In genomic region chr7:55571534-55572377, GRCh38 we compare ENCODE assay signal across 8 cellular contexts. TPM values are rescaled to one million over a fixed set of nuclear protein-coding genes. Genes with fewer than 3 reads are reported as not detected.
DNase-seq lines count a peak whose midpoint lies in the region; ATAC-seq and TF ChIP-seq lines count a peak whose summit lies in the region.

No MANE protein-coding gene starts in this region.

- peak overlapping the region; percentile 69 for H3K9ac ChIP-seq in PC-3 (ENCODE audit: low read length)
- peak overlapping the region; percentile 51 for H3K9ac ChIP-seq in neural progenitor cell

- peak overlapping the region; percentile 92 for H3K4me3 Mint-ChIP-seq in neural progenitor cell

- no peaks in the 10 kb centered on the region for H3K36me3 ChIP-seq in BJ (ENCODE audit: control insufficient read depth, insufficient read depth, low read length)
- no peaks in the 10 kb centered on the region for H3K36me3 ChIP-seq in PC-3 (ENCODE audit: low read depth, low read length)
- H3K36me3 ChIP-seq in neural progenitor cell = no peaks in the 10 kb centered on the region
- H3K36me3 ChIP-seq in tibial nerve = no peaks in the 10 kb centered on the region

- H3K4me2 ChIP-seq in PC-3 (ENCODE audit: low read length) (peak overlapping the region; percentile 92), neural progenitor cell (peak overlapping the region; percentile 87)

- H3K4me1 Mint-ChIP-seq in neural progenitor cell = peaks cover 32% of the 10 kb centered on the region

- peak in 1 of 2 donors; percentile 4 for TF ChIP-seq POLR2A in tibial nerve (IDR thresholded peaks at IDR 0.05)

- H3K27ac ChIP-seq in PC-3 (ENCODE audit: low read length) (peak overlapping the region; percentile 71), neural progenitor cell (no peak overlapping the region), tibial nerve (peak overlapping the region; percentile 61 to 95 (median 91))

- no peak for TF ChIP-seq CTCF in BJ (IDR thresholded peaks at IDR 0.05; ENCODE audit: insufficient read depth, low read depth, low read length)
- TF ChIP-seq CTCF in PC-3 (conservative IDR thresholded peaks at IDR 0.05; ENCODE audit: low read depth, low read length) = no peak
- TF ChIP-seq CTCF in fibroblast of mammary gland (conservative IDR thresholded peaks at IDR 0.05; ENCODE audit: control insufficient read depth, insufficient read depth, low read depth, low read length) = no peak
- TF ChIP-seq CTCF in neural progenitor cell (IDR thresholded peaks at IDR 0.05) = peak; percentile 6
- peak in 2 of 5 experiments; percentile 53 to 57 for TF ChIP-seq CTCF in tibial nerve (IDR thresholded peaks at IDR 0.05)

- peaks cover 14% of the 10 kb centered on the region for H3K36me3 Mint-ChIP-seq in neural progenitor cell

- no peaks in the 10 kb centered on the region for H3K9me3 Mint-ChIP-seq in neural progenitor cell

- intact Hi-C loops in PC-3 (cut with micrococcal nuclease) = loop anchor here (1.0 kb wide), 1 partner anchor 21 kb away; no protein-coding TSS in a partner anchor

- CTCF ChIA-PET in BJ (lab: Yijun Ruan, JAX) = interaction anchor here (1.2 kb wide), 1 partner anchor 66 kb away, joined by 3 read pairs; no protein-coding TSS in a partner anchor
- CTCF ChIA-PET in PC-3 (lab: Charles Lee) = interaction anchor here (0.7 kb wide), 1 partner anchor 403 kb away, joined by 3 read pairs; no protein-coding TSS in a partner anchor

- ATAC-seq in GM19035 (IDR thresholded peaks at IDR 0.05; ENCODE audit: unreplicated experiment) = peak; percentile 26
- peak; percentile 10 for ATAC-seq in HG03196 (IDR thresholded peaks at IDR 0.05; ENCODE audit: unreplicated experiment)
- ATAC-seq in PC-3 = peak; percentile 40

- H2AFZ ChIP-seq in PC-3 (ENCODE audit: low read length) = peak overlapping the region; percentile 88
- peak overlapping the region; percentile 100 for H2AFZ ChIP-seq in neural progenitor cell (replicated peaks)

- POLR2A ChIA-PET in BJ (lab: Charles Lee) (interaction anchor here (0.7 kb wide), 1 partner anchor 515 kb away, joined by 4 read pairs; no protein-coding TSS in a partner anchor), PC-3 (lab: Charles Lee; ENCODE audit: unreplicated experiment) (interaction anchor here (0.6 kb wide), 2 partner anchors 40 to 734 kb away, joined by 3 to 4 read pairs; no protein-coding TSS in a partner anchor)

- peaks cover 48% of the 10 kb centered on the region for H3K79me2 ChIP-seq in PC-3 (ENCODE audit: low read length)
- peaks cover 52% of the 10 kb centered on the region for H3K79me2 ChIP-seq in neural progenitor cell (ENCODE audit: low read depth)

- peak overlapping the region; percentile 79 for H3K4me3 ChIP-seq in BJ (ENCODE audit: low read depth, low read length)
- H3K4me3 ChIP-seq in PC-3 (ENCODE audit: low read length) = peak overlapping the region; percentile 81
- peak overlapping the region; percentile 74 for H3K4me3 ChIP-seq in fibroblast of mammary gland (ENCODE audit: control insufficient read depth, low read depth, low read length)
- peak overlapping the region; percentile 70 for H3K4me3 ChIP-seq in neural progenitor cell
- H3K4me3 ChIP-seq in tibial nerve = peak overlapping the region; percentile 61 to 100 (median 82)

- WGBS in tibial nerve, 2 donors = 0 to 2% methylated on average over 70 to 76 of the region's 97 CpGs

- H3K27me3 Mint-ChIP-seq in neural progenitor cell (ENCODE audit: insufficient read depth, low read depth) = peaks cover 11% of the 10 kb centered on the region

- H3K9me3 ChIP-seq in PC-3 (ENCODE audit: low read length) (no peaks in the 10 kb centered on the region), neural progenitor cell (ENCODE audit: low read depth) (no peaks in the 10 kb centered on the region), tibial nerve (no peaks in the 10 kb centered on the region)

- H3K27me3 ChIP-seq in BJ (ENCODE audit: control insufficient read depth, insufficient read depth, low read length) (no peaks in the 10 kb centered on the region), PC-3 (ENCODE audit: low read length) (no peaks in the 10 kb centered on the region), neural progenitor cell (peaks cover 24% of the 10 kb centered on the region), tibial nerve (no peaks in the 10 kb centered on the region)

- H3K9me2 ChIP-seq in PC-3 (replicated peaks; ENCODE audit: low read length) = no peaks in the 10 kb centered on the region

- H3F3A ChIP-seq in PC-3 (ENCODE audit: low read length, unreplicated experiment) = no peaks in the 10 kb centered on the region
- peaks cover 21% of the 10 kb centered on the region for H3F3A ChIP-seq in neural progenitor cell (ENCODE audit: low read depth)

- BruUV-seq in PC-3 (replicated peaks; lab: Mats Ljungman, UMichigan) = no TSS peak

- H3K27ac Mint-ChIP-seq in neural progenitor cell = no peak overlapping the region

- H4K20me1 ChIP-seq in PC-3 (ENCODE audit: low read length) (no peaks in the 10 kb centered on the region; the same call in 1 of the 2 replicates), neural progenitor cell (ENCODE audit: low read depth) (peaks cover 31% of the 10 kb centered on the region)

- peak in 1 of 2 donors; percentile 36 for TF ChIP-seq EP300 in tibial nerve (IDR thresholded peaks at IDR 0.05)

- H3K4me1 ChIP-seq in PC-3 (ENCODE audit: insufficient read depth, low read length) (peaks cover 25% of the 10 kb centered on the region), neural progenitor cell (peaks cover 33% of the 10 kb centered on the region), tibial nerve (peaks cover 3 to 56% (median 34%) of the 10 kb centered on the region in 4 donors)

- DNase-seq in BJ (ENCODE audit: low read depth) = no peak
- DNase-seq in PC-3 = peak; percentile 38
- peak; percentile 38 for DNase-seq in activated T-helper 1 cell treated with anti-CD3 and anti-CD28 coated beads, Interleukin-2, amount 50 U/mL, for 16 hours (ENCODE audit: low read depth in 1 of 2, low spot score in 1 of 2)
- peak; percentile 20 for DNase-seq in fibroblast of mammary gland (ENCODE audit: low read depth)
- DNase-seq in neural progenitor cell (ENCODE audit: low spot score) = peak; percentile 80
- peak in 1 of 2 donors; percentile 17 for DNase-seq in tibial nerve (ENCODE audit: low spot score in 2 of 2)

RNA-seq across cellular contexts. Expression of gene VOPP1, which starts 0.5 kb away (rescaled TPM):
- polyA plus RNA-seq in BJ (2011; rRNA removed) = 81.9 and 83.7 TPM in 2 replicates
- polyA minus RNA-seq in BJ (2011; rRNA and poly(A)+ RNA removed) = 77.1 and 93.2 TPM in 2 replicates
- 60.2 and 64.8 TPM in 2 replicates for total RNA-seq in PC-3 (2014; rRNA removed)
- total RNA-seq in neural progenitor cell (ENCODE audit: low replicate concordance) = 46.6 and 55.9 TPM in 2 replicates
- total RNA-seq in tibial nerve = 10 to 100 TPM; 49.2 to 58.5 (median 54.8) TPM
